ENCODE assay signal across 8 cellular contexts in genomic region chr6:7389451-7390217, GRCh38. TPM values are rescaled to one million over a fixed set of nuclear protein-coding genes. Genes with fewer than 3 reads are reported as not detected.
A peak's percentile ranks its signal among the peaks of the same experiment; 100 is the strongest.
DNase-seq lines count a peak whose midpoint lies in the region; ATAC-seq and TF ChIP-seq lines count a peak whose summit lies in the region.

CAGE1 (minus strand) TSS chr6:7389742; CDS start chr6:7387173, 2,569 bp downstream.
RIOK1 (plus strand) TSS chr6:7389808; CDS start chr6:7390003, 195 bp downstream.

- H3K4ac ChIP-seq in mesenchymal stem cell (ENCODE audit: low read depth in 1 of 2, low read length in 2 of 2): peak within 1 kb of the TSS; percentile 9 to 94

- H2BK120ac ChIP-seq in mesenchymal stem cell (ENCODE audit: low read depth, low read length): peak within 1 kb of the TSS; percentile 80

- H3K9ac ChIP-seq in mesenchymal stem cell (ENCODE audit: low read length): peak within 1 kb of the TSS; percentile 91

- peak within 1 kb of the TSS; percentile 58 to 97 for H3K18ac ChIP-seq in mesenchymal stem cell (ENCODE audit: low read depth in 1 of 2, low read length in 2 of 2)

- peak within 1 kb of the TSS; percentile 84 to 85 for H3K4me3 Mint-ChIP-seq in effector memory CD8-positive, alpha-beta T cell

- H3K4me1 ChIP-seq in mesenchymal stem cell (ENCODE audit: control insufficient read depth, insufficient read depth, low read depth, low read length): peaks cover 3% of the 10 kb centered on the region

- peak within 1 kb of the TSS; percentile 76 to 88 for H3K4me3 ChIP-seq in mesenchymal stem cell (ENCODE audit: insufficient read depth in 1 of 2, low read depth in 1 of 2, low read length in 2 of 2)

- peak within 1 kb of the TSS; percentile 92 for H2BK5ac ChIP-seq in mesenchymal stem cell (ENCODE audit: low read depth, low read length, poor library complexity, severe bottlenecking)

- peak within 1 kb of the TSS; percentile 98 to 99 for H3K27ac Mint-ChIP-seq in effector memory CD8-positive, alpha-beta T cell

- DNase-seq in COLO829 (ENCODE audit: low spot score) (peak; percentile 98), GM20000 (ENCODE audit: low spot score) (peak; percentile 90), HS-5 (ENCODE audit: low read depth) (peak; percentile 80), NK-92 (lab: John Stamatoyannopoulos, UW; ENCODE audit: unreplicated experiment) (peak; percentile 76), mesenchymal stem cell (peak; percentile 98)
- peak; percentile 91 to 94 for DNase-seq in activated CD8-positive, alpha-beta memory T cell treated with anti-CD3 and anti-CD28 coated beads for 4 hours (ENCODE audit: low read depth in 2 of 2)
- DNase-seq in effector memory CD8-positive, alpha-beta T cell: peak; percentile 92 to 93 (median 93)
- peak; percentile 91 for DNase-seq in stimulated activated CD8-positive, alpha-beta memory T cell treated with anti-CD3 and anti-CD28 coated beads, Interleukin-12 subunit alpha, Interleukin-12 subunit beta, amount 100 ng/mL, for 24 hours (ENCODE audit: extremely low read depth)

- H3K27me3 ChIP-seq in mesenchymal stem cell (ENCODE audit: control insufficient read depth in 1 of 2, insufficient read depth in 1 of 2, low read length in 2 of 2): no peaks in the 10 kb centered on the region

- peaks cover 0 to 14% of the 10 kb centered on the region in 2 experiments for H3K36me3 ChIP-seq in mesenchymal stem cell (ENCODE audit: control insufficient read depth in 1 of 2, insufficient read depth in 2 of 2, low read depth in 1 of 2, low read length in 2 of 2)

- no peaks in the 10 kb centered on the region for H3K9me3 ChIP-seq in mesenchymal stem cell (ENCODE audit: control insufficient read depth, low read length)

- H3K79me1 ChIP-seq in mesenchymal stem cell (replicated peaks; ENCODE audit: low read length, poor library complexity, severe bottlenecking): peaks cover 5% of the 10 kb centered on the region

- H4K8ac ChIP-seq in mesenchymal stem cell (ENCODE audit: low read length): peak within 1 kb of the TSS; percentile 71

- peaks cover 20% of the 10 kb centered on the region for H3K36me3 Mint-ChIP-seq in effector memory CD8-positive, alpha-beta T cell (ENCODE audit: insufficient read depth)

- peak within 1 kb of the TSS; percentile 99 for H3K4me2 ChIP-seq in mesenchymal stem cell (ENCODE audit: low read length, poor library complexity, severe bottlenecking)

- H2AK5ac ChIP-seq in mesenchymal stem cell (ENCODE audit: low read length, severe bottlenecking): no peak within 1 kb of the TSS

- H3K23ac ChIP-seq in mesenchymal stem cell (ENCODE audit: low read length in 2 of 2): peak within 1 kb of the TSS in 1 of 2 experiments; percentile 96

- peak; percentile 88 for ATAC-seq in effector memory CD8-positive, alpha-beta T cell (replicated peaks)

- H2AFZ ChIP-seq in mesenchymal stem cell (ENCODE audit: low read depth, low read length): peak within 1 kb of the TSS; percentile 99

- peak within 1 kb of the TSS; percentile 98 for H3K27ac ChIP-seq in mesenchymal stem cell (ENCODE audit: low read length, poor library complexity, severe bottlenecking)

- H3K9me3 Mint-ChIP-seq in effector memory CD8-positive, alpha-beta T cell: no peaks in the 10 kb centered on the region

- no peak within 1 kb of the TSS for H2BK15ac ChIP-seq in mesenchymal stem cell (ENCODE audit: low read depth, poor library complexity, severe bottlenecking)

- peaks cover 25 to 34% of the 10 kb centered on the region in 2 donors for H3K4me1 Mint-ChIP-seq in effector memory CD8-positive, alpha-beta T cell (ENCODE audit: low read depth in 2 of 2)

- H2BK12ac ChIP-seq in mesenchymal stem cell (ENCODE audit: low read length in 2 of 2): peak within 1 kb of the TSS; percentile 28 to 72

- TF ChIP-seq CTCF in GM20000 (IDR thresholded peaks at IDR 0.05; ENCODE audit: extremely low read depth, missing control alignments): no peak

- H3K27me3 Mint-ChIP-seq in effector memory CD8-positive, alpha-beta T cell: no peaks in the 10 kb centered on the region

- WGBS in mesenchymal stem cell: under 1% methylated on average over 40 of the region's 62 CpGs

- peak within 1 kb of the TSS in 1 of 2 experiments; percentile 98 for H3K14ac ChIP-seq in mesenchymal stem cell (ENCODE audit: low read length in 2 of 2)

- H4K91ac ChIP-seq in mesenchymal stem cell (ENCODE audit: low read length): peak within 1 kb of the TSS; percentile 79

RNA-seq across cellular contexts. Expression of gene CAGE1, which starts in this region (rescaled TPM):
- polyA plus RNA-seq in mesenchymal stem cell (2013, experiment 1 of 2): not detected
- polyA plus RNA-seq in mesenchymal stem cell (2013, experiment 2 of 2): not detected

RNA-seq across cellular contexts. Expression of gene RIOK1, which starts in this region (rescaled TPM):
- 17.8 TPM for polyA plus RNA-seq in mesenchymal stem cell (2013, experiment 1 of 2)
- 17.4 TPM for polyA plus RNA-seq in mesenchymal stem cell (2013, experiment 2 of 2)

Comparison
In these comparisons a context has a peak if more than half of its experiments do, and no peak if none do; other contexts are left out.
1. Peak in every context shown above with its lines: DNase-seq, ATAC-seq, H3K4me3 ChIP-seq and H3K27ac ChIP-seq.